ENCODE assay signal across 1 cellular context in the genomic region with DNA sequence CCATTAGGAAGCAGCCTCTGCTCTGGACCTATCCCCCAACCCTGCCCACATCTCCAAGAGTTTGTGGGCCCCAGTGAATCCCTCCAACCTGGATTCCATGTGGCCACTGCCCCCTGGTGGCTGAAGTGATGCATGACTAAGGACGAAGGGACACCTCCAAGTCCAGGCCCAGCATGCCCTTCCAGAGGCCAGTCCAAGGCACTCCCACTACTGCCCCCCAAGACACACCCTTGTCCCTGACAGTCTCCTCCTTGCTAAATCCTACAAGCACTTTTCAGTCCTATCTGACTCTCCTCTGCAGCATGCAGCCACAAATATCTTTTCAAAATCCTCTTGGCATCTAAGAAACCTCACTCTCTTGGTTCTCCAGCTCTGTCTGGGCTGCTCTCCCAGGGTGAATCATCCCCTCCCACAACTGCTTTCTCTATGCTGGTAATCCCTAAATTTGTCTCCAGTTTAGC.
A peak's percentile ranks its signal among the peaks of the same experiment; 100 is the strongest.
TF ChIP-seq lines count a peak whose summit lies in the region.

No MANE protein-coding gene starts in this region.

TF ChIP-seq in K562, 482 proteins besides CTCF, POLR2A, EP300 and RAD21 (continued from another document):
- TF ChIP-seq, protein P1, sequence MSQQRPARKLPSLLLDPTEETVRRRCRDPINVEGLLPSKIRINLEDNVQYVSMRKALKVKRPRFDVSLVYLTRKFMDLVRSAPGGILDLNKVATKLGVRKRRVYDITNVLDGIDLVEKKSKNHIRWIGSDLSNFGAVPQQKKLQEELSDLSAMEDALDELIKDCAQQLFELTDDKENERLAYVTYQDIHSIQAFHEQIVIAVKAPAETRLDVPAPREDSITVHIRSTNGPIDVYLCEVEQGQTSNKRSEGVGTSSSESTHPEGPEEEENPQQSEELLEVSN (IDR thresholded peaks at IDR 0.05; ENCODE audit: borderline replicate concordance in 1 of 2, extremely low read depth in 1 of 2, insufficient read depth in 1 of 2, insufficient read length in 1 of 2, low read depth in 1 of 2, low read length in 1 of 2, poor library complexity in 1 of 2, severe bottlenecking in 1 of 2) = peak in 1 of 2 experiments; percentile 17
- no peak for TF ChIP-seq CREB1 (IDR thresholded peaks at IDR 0.05)
- 0 out of 2 replicates have a peak, but pooled peaks have one; percentile 29 for TF ChIP-seq CREB1 (CRISPR knock-in tag; IDR thresholded peaks at IDR 0.05)
- no peak for TF ChIP-seq BRD4 (IDR thresholded peaks at IDR 0.05)
- peak; percentile 49; the same call in 1 of the 2 replicates for TF ChIP-seq EHMT2 (IDR thresholded peaks at IDR 0.05)
- TF ChIP-seq NR1H2 (CRISPR knock-in tag; IDR thresholded peaks at IDR 0.05) = no peak
- TF ChIP-seq ZNF133 (CRISPR knock-in tag; IDR thresholded peaks at IDR 0.05) = no peak
- peak; percentile 83; the same call in 1 of the 2 replicates for TF ChIP-seq XRCC5 (IDR thresholded peaks at IDR 0.05; ENCODE audit: low read depth, low read length)
- TF ChIP-seq, protein P2, sequence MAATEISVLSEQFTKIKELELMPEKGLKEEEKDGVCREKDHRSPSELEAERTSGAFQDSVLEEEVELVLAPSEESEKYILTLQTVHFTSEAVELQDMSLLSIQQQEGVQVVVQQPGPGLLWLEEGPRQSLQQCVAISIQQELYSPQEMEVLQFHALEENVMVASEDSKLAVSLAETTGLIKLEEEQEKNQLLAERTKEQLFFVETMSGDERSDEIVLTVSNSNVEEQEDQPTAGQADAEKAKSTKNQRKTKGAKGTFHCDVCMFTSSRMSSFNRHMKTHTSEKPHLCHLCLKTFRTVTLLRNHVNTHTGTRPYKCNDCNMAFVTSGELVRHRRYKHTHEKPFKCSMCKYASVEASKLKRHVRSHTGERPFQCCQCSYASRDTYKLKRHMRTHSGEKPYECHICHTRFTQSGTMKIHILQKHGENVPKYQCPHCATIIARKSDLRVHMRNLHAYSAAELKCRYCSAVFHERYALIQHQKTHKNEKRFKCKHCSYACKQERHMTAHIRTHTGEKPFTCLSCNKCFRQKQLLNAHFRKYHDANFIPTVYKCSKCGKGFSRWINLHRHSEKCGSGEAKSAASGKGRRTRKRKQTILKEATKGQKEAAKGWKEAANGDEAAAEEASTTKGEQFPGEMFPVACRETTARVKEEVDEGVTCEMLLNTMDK (IDR thresholded peaks at IDR 0.05; ENCODE audit: borderline replicate concordance, insufficient read depth, low read depth, low read length, poor library complexity, severe bottlenecking) = peak; percentile 34
- TF ChIP-seq, protein P3, sequence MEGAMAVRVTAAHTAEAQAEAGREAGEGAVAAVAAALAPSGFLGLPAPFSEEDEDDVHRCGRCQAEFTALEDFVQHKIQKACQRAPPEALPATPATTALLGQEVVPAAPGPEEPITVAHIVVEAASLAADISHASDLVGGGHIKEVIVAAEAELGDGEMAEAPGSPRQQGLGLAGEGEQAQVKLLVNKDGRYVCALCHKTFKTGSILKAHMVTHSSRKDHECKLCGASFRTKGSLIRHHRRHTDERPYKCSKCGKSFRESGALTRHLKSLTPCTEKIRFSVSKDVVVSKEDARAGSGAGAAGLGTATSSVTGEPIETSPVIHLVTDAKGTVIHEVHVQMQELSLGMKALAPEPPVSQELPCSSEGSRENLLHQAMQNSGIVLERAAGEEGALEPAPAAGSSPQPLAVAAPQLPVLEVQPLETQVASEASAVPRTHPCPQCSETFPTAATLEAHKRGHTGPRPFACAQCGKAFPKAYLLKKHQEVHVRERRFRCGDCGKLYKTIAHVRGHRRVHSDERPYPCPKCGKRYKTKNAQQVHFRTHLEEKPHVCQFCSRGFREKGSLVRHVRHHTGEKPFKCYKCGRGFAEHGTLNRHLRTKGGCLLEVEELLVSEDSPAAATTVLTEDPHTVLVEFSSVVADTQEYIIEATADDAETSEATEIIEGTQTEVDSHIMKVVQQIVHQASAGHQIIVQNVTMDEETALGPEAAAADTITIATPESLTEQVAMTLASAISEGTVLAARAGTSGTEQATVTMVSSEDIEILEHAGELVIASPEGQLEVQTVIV (CRISPR knock-in tag; IDR thresholded peaks at IDR 0.05; ENCODE audit: borderline replicate concordance) = no peak
- TF ChIP-seq ZNF766 (CRISPR knock-in tag; conservative IDR thresholded peaks at IDR 0.05) = peak; percentile 73; the same call in 1 of the 2 replicates
- TF ChIP-seq ZNF311 (CRISPR knock-in tag; IDR thresholded peaks at IDR 0.05) = no peak
- TF ChIP-seq, protein P4, sequence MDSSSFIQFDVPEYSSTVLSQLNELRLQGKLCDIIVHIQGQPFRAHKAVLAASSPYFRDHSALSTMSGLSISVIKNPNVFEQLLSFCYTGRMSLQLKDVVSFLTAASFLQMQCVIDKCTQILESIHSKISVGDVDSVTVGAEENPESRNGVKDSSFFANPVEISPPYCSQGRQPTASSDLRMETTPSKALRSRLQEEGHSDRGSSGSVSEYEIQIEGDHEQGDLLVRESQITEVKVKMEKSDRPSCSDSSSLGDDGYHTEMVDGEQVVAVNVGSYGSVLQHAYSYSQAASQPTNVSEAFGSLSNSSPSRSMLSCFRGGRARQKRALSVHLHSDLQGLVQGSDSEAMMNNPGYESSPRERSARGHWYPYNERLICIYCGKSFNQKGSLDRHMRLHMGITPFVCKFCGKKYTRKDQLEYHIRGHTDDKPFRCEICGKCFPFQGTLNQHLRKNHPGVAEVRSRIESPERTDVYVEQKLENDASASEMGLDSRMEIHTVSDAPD (CRISPR knock-in tag; IDR thresholded peaks at IDR 0.05) = no peak
- 0 out of 2 replicates have a peak, but pooled peaks have one; percentile 56 for TF ChIP-seq FOXK1 (CRISPR knock-in tag; IDR thresholded peaks at IDR 0.05; ENCODE audit: borderline replicate concordance)
